1 cellular context compared by ENCODE assay signal in genomic region chr6:31736768-31737314, GRCh38.
TF ChIP-seq lines count a peak whose summit lies in the region.

No MANE protein-coding gene starts in this region.

TF ChIP-seq in K562, 482 proteins besides CTCF, POLR2A, EP300 and RAD21 (continues in another document):
- no peak for TF ChIP-seq ZNF407 (IDR thresholded peaks at IDR 0.05; ENCODE audit: low read depth)
- TF ChIP-seq ATF4 (CRISPR knock-in tag; IDR thresholded peaks at IDR 0.05), result peak; percentile 35
- no peak for TF ChIP-seq NFXL1 (CRISPR knock-in tag; IDR thresholded peaks at IDR 0.05)
- TF ChIP-seq SOX6 (IDR thresholded peaks at IDR 0.05), result no peak
- 0 out of 2 replicates have a peak, but pooled peaks have one; percentile 40 for TF ChIP-seq ZBTB43 (CRISPR knock-in tag; IDR thresholded peaks at IDR 0.05)
- TF ChIP-seq SRF (CRISPR knock-in tag; IDR thresholded peaks at IDR 0.05), result 0 out of 4 replicates have a peak, but pooled peaks of 1 of the 2 experiments have one; percentile 24
- peak; percentile 26; the same call in 1 of the 2 replicates for TF ChIP-seq ZNF232 (CRISPR knock-in tag; IDR thresholded peaks at IDR 0.05)
- TF ChIP-seq SRSF3 (IDR thresholded peaks at IDR 0.05; ENCODE audit: insufficient read depth, low read length), result no peak
- TF ChIP-seq MED1 (CRISPR knock-in tag; IDR thresholded peaks at IDR 0.05; ENCODE audit: borderline replicate concordance), result no peak
- TF ChIP-seq SMAD4 (CRISPR knock-in tag; conservative IDR thresholded peaks at IDR 0.05), result peak; percentile 6; the same call in 1 of the 2 replicates
- no peak for TF ChIP-seq ZBED1 (IDR thresholded peaks at IDR 0.05)
- no peak for TF ChIP-seq C11orf30 (IDR thresholded peaks at IDR 0.05; ENCODE audit: low read depth)
- TF ChIP-seq TOE1 (IDR thresholded peaks at IDR 0.05; ENCODE audit: borderline replicate concordance), result no peak
- TF ChIP-seq TOE1 (CRISPR knock-in tag; IDR thresholded peaks at IDR 0.05; ENCODE audit: borderline replicate concordance, low read depth), result peak; percentile 48; the same call in 1 of the 2 replicates
- no peak for TF ChIP-seq RBM17 (IDR thresholded peaks at IDR 0.05; ENCODE audit: borderline replicate concordance, low read depth, low read length)
- TF ChIP-seq ZMIZ1 (IDR thresholded peaks at IDR 0.05; ENCODE audit: low read depth in 2 of 2, low read length in 2 of 2), result no peak
- no peak for TF ChIP-seq ETS2 (tag; IDR thresholded peaks at IDR 0.05; ENCODE audit: borderline replicate concordance, poor library complexity, severe bottlenecking)
- TF ChIP-seq ATF3 (IDR thresholded peaks at IDR 0.05), result no peak
- TF ChIP-seq ATF3 (CRISPR knock-in tag; conservative IDR thresholded peaks at IDR 0.05), result 0 out of 2 replicates have a peak, but pooled peaks have one; percentile 18
- TF ChIP-seq ELK3 (CRISPR knock-in tag; IDR thresholded peaks at IDR 0.05), result no peak
- TF ChIP-seq ZNF165 (CRISPR knock-in tag; IDR thresholded peaks at IDR 0.05; ENCODE audit: borderline replicate concordance), result no peak
- no peak for TF ChIP-seq FOXM1 (IDR thresholded peaks at IDR 0.05; ENCODE audit: low read depth)
- TF ChIP-seq FOXM1 (CRISPR knock-in tag; IDR thresholded peaks at IDR 0.05; ENCODE audit: low read depth), result 0 out of 2 replicates have a peak, but pooled peaks have one; percentile 2
- 0 out of 2 replicates have a peak, but pooled peaks have one; percentile 53 for TF ChIP-seq STAT6 (CRISPR knock-in tag; IDR thresholded peaks at IDR 0.05)
- TF ChIP-seq CSDE1 (IDR thresholded peaks at IDR 0.05), result no peak
- TF ChIP-seq GTF2E2 (tag; IDR thresholded peaks at IDR 0.05), result no peak
- no peak; the same call in 1 of the 2 replicates for TF ChIP-seq ZNF655 (CRISPR knock-in tag; IDR thresholded peaks at IDR 0.05)
- TF ChIP-seq CBFB (CRISPR knock-in tag; IDR thresholded peaks at IDR 0.05), result 0 out of 2 replicates have a peak, but pooled peaks have one; percentile 81
- peak; percentile 6; the same call in 1 of the 2 replicates for TF ChIP-seq FOXK1 (CRISPR knock-in tag; IDR thresholded peaks at IDR 0.05; ENCODE audit: borderline replicate concordance)
- peak; percentile 53; the same call in 1 of the 2 replicates for TF ChIP-seq HIVEP1 (CRISPR knock-in tag; IDR thresholded peaks at IDR 0.05)
- TF ChIP-seq ZNF717 (CRISPR knock-in tag; IDR thresholded peaks at IDR 0.05), result 0 out of 2 replicates have a peak, but pooled peaks have one; percentile 49
- TF ChIP-seq STAT5B (CRISPR knock-in tag; IDR thresholded peaks at IDR 0.05), result no peak
- TF ChIP-seq NR4A1 (CRISPR knock-in tag; IDR thresholded peaks at IDR 0.05), result 0 out of 2 replicates have a peak, but pooled peaks have one; percentile 18
- 0 out of 2 replicates have a peak, but pooled peaks have one; percentile 74 for TF ChIP-seq NR4A1 (tag; IDR thresholded peaks at IDR 0.05)
- no peak for TF ChIP-seq MYC (IDR thresholded peaks at IDR 0.05; ENCODE audit: low read depth, low read length)
- TF ChIP-seq MYC (CRISPR knock-in tag; IDR thresholded peaks at IDR 0.05; ENCODE audit: borderline replicate concordance, low read depth), result peak; percentile 74; the same call in 1 of the 2 replicates
- 0 out of 2 replicates have a peak, but pooled peaks have one; percentile 69 for TF ChIP-seq SREBF2 (CRISPR knock-in tag; IDR thresholded peaks at IDR 0.05)
- no peak for TF ChIP-seq NCOR1 (IDR thresholded peaks at IDR 0.05)
- TF ChIP-seq ID3 (CRISPR knock-in tag; IDR thresholded peaks at IDR 0.05), result no peak
- peak; percentile 71; the same call in 1 of the 2 replicates for TF ChIP-seq ID3 (tag; IDR thresholded peaks at IDR 0.05)
- TF ChIP-seq XRCC4 (IDR thresholded peaks at IDR 0.05; ENCODE audit: extremely low read depth, insufficient read depth, insufficient read length), result no peak
- TF ChIP-seq ZBTB17 (CRISPR knock-in tag; IDR thresholded peaks at IDR 0.05), result peak; percentile 62
- no peak for TF ChIP-seq ZNF224 (CRISPR knock-in tag; IDR thresholded peaks at IDR 0.05)
